ENCODE assay signal across 1 cellular context in the genomic region with DNA sequence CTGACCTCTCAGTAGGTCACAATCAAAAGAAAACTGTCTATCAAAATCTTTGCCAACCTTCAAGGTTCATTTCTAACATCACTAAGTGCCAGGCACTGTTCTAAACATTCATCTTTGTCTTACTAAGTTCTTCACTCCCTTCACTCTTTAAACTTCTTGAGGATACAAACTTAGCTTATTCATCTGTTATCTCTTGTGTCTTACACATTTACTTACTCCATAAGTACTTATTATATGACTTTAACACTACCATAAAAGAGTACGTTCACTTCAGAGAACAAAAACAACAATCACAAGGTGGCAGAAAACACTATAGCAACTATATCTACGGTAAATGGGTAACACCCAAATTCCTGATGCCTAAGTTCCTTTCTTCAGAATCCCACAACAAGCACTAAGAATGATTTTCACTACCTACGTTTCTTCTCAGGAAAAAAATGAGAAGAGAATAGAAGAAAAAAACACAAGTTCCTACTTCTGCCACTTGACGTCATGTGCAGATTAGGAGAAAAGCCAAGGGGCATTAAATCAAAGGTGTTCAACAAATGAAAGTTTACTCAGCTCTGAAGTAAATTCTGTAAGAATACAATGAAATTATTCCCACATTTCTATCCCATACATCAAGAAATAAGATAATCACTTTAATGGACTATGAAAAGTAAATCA.
TF ChIP-seq lines count a peak whose summit lies in the region.

No MANE protein-coding gene starts in this region.

TF ChIP-seq in IMR-90, 13 proteins besides CTCF, POLR2A, EP300 and RAD21:
- TF ChIP-seq FOS (IDR thresholded peaks at IDR 0.05; ENCODE audit: low read depth, low read length) (no peak), CEBPB (IDR thresholded peaks at IDR 0.05; ENCODE audit: low read depth, low read length) (no peak), SMC3 (IDR thresholded peaks at IDR 0.05; ENCODE audit: low read depth, low read length) (no peak)
- TF ChIP-seq, protein P1, sequence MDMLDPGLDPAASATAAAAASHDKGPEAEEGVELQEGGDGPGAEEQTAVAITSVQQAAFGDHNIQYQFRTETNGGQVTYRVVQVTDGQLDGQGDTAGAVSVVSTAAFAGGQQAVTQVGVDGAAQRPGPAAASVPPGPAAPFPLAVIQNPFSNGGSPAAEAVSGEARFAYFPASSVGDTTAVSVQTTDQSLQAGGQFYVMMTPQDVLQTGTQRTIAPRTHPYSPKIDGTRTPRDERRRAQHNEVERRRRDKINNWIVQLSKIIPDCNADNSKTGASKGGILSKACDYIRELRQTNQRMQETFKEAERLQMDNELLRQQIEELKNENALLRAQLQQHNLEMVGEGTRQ (IDR thresholded peaks at IDR 0.05; ENCODE audit: low read depth, low read length), result no peak
